In the genomic region with DNA sequence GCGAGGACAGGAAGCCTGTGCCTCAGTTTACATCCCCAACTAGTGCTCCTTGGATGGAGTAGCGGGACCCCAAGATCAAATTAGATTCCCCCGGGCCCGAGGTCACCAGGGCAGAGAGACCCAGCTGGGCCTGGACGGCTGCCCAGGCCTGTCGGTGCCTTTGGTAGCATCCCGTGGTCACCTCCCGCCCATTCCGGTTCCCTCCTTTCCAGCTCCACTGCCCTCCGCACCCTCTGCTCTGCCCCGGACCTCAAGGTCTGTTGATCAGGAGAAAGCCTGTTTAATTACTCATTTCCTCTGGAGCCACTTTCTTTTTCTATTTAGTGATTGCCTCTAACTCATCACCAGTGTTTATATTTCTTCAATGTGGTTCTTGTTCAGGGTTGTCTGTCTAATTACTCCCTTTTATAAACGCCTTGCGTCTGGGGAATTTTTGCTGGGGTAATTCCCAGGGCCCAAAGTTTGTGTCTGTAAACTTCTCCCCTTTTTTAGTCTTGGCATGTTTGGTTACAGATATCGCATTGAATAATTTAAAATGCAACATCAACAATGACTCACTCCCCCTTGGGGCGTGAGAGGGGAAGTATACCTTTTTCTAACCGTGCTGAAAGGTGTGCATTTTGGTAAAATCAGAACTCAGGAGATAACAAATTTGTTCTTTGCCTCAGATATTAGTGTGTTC, we compare ENCODE assay signal across 8 cellular contexts. TPM values are rescaled to one million over a fixed set of nuclear protein-coding genes. Genes with fewer than 3 reads are reported as not detected.
DNase-seq lines count a peak whose midpoint lies in the region; ATAC-seq, FAIRE-seq and TF ChIP-seq lines count a peak whose summit lies in the region.

No MANE protein-coding gene starts in this region.

- in situ Hi-C loops in GM13976 (cut with MboI; ENCODE audit: low sequenced_read_pairs, unreplicated experiment) = no loop called here

- POLR2A ChIA-PET in activated CD8-positive, alpha-beta T cell treated with anti-CD3 and anti-CD28 coated beads for 36 hours (lab: Charles Lee) = interaction anchor here (0.9 to 4.3 kb wide), 3 partner anchors 42 to 91 kb away, joined by 3 to 62 read pairs (median 16); a partner anchor contains a TSS
- POLR2A ChIA-PET in endothelial cell of umbilical vein (lab: Charles Lee) = interaction anchor here (0.8 to 1.2 kb wide), 3 partner anchors 24 to 91 kb away, joined by 3 to 6 read pairs (median 5); a partner anchor contains a TSS

- peak; percentile 91 for FAIRE-seq in endothelial cell of umbilical vein (lab: Jason Lieb, UNC)

- no peaks in the 10 kb centered on the region for H3K9me2 ChIP-seq in Karpas-422 (replicated peaks; ENCODE audit: insufficient read depth, low read length)

- H3K4me1 ChIP-seq in Karpas-422 (ENCODE audit: low read length) (peaks cover 24% of the 10 kb centered on the region), endothelial cell of umbilical vein (ENCODE audit: control insufficient read depth, extremely low read depth, insufficient read depth, low read length) (peaks cover 19% of the 10 kb centered on the region), mucosa of stomach (ENCODE audit: control insufficient read depth, insufficient read depth, low read length) (peaks cover 19% of the 10 kb centered on the region), thymus (ENCODE audit: control insufficient read depth, insufficient read depth, low read length) (peaks cover 14% of the 10 kb centered on the region)

- dilution Hi-C loops in endothelial cell of umbilical vein (cut with MboI; ENCODE audit: extremely low pct_ligation_motif_present, low sequenced_read_pairs) = no loop called here

- TF ChIP-seq POLR2A in endothelial cell of umbilical vein (IDR thresholded peaks at IDR 0.05; ENCODE audit: low read depth, low read length) = peak; percentile 74

- TF ChIP-seq CTCF in GM13976 (IDR thresholded peaks at IDR 0.05; ENCODE audit: borderline replicate concordance, control extremely low read depth, extremely low read depth, insufficient read depth, missing control alignments) (peak; percentile 28), endothelial cell of umbilical vein (IDR thresholded peaks at IDR 0.05; ENCODE audit: extremely low read depth in 1 of 2, insufficient read depth in 1 of 2, low read depth in 1 of 2, low read length in 2 of 2) (no peak)
- TF ChIP-seq CTCF in activated CD8-positive, alpha-beta T cell treated with anti-CD3 and anti-CD28 coated beads for 36 hours (IDR thresholded peaks at IDR 0.05) = peak; percentile 15

- H3K27me3 ChIP-seq in Karpas-422 (ENCODE audit: low read length) (no peaks in the 10 kb centered on the region), endothelial cell of umbilical vein (ENCODE audit: control insufficient read depth in 2 of 2, insufficient read depth in 2 of 2, low read length in 2 of 2) (no peaks in the 10 kb centered on the region), mucosa of stomach (ENCODE audit: control insufficient read depth, insufficient read depth, low read length) (no peaks in the 10 kb centered on the region), thymus (ENCODE audit: control insufficient read depth, insufficient read depth) (no peaks in the 10 kb centered on the region)

- H3K9me1 ChIP-seq in endothelial cell of umbilical vein (replicated peaks; ENCODE audit: control insufficient read depth, extremely low read depth, insufficient read depth, low read length) = no peaks in the 10 kb centered on the region

- H3K9me3 ChIP-seq in Karpas-422 (ENCODE audit: low read length) = no peaks in the 10 kb centered on the region
- H3K9me3 ChIP-seq in endothelial cell of umbilical vein (replicated peaks; ENCODE audit: control insufficient read depth, insufficient read depth, low read length) = no peaks in the 10 kb centered on the region
- no peaks in the 10 kb centered on the region for H3K9me3 ChIP-seq in mucosa of stomach (ENCODE audit: control insufficient read depth, low read length)
- H3K9me3 ChIP-seq in thymus (ENCODE audit: control insufficient read depth) = no peaks in the 10 kb centered on the region

- H3K4me1 Mint-ChIP-seq in activated CD8-positive, alpha-beta T cell treated with anti-CD3 and anti-CD28 coated beads for 36 hours (ENCODE audit: low read depth) = peaks cover 39% of the 10 kb centered on the region

- H3K27ac ChIP-seq in Karpas-422 (ENCODE audit: low read length) (peak overlapping the region; percentile 25), endothelial cell of umbilical vein (ENCODE audit: insufficient read depth, low read depth, low read length) (peak overlapping the region; percentile 87), thymus (ENCODE audit: low read depth) (peak overlapping the region; percentile 83)

- no peaks in the 10 kb centered on the region for H3K27me3 Mint-ChIP-seq in activated CD8-positive, alpha-beta T cell treated with anti-CD3 and anti-CD28 coated beads for 36 hours

- peak overlapping the region; percentile 97 for H3K27ac Mint-ChIP-seq in activated CD8-positive, alpha-beta T cell treated with anti-CD3 and anti-CD28 coated beads for 36 hours

- peak overlapping the region; percentile 100 for H3K4me3 ChIP-seq in Karpas-422 (ENCODE audit: low read length)
- H3K4me3 ChIP-seq in endothelial cell of umbilical vein (replicated peaks in 1 of 3; ENCODE audit: insufficient read depth in 1 of 3, low read depth in 1 of 3, low read length in 3 of 3) = peak overlapping the region; percentile 69 to 76 (median 74)
- peak overlapping the region; percentile 95 for H3K4me3 ChIP-seq in mucosa of stomach (ENCODE audit: low read length)
- H3K4me3 ChIP-seq in thymus (ENCODE audit: low read length) = peak overlapping the region; percentile 61

- H3K4me3 Mint-ChIP-seq in activated CD8-positive, alpha-beta T cell treated with anti-CD3 and anti-CD28 coated beads for 36 hours = peak overlapping the region; percentile 89

- peak; percentile 85 for DNase-seq in A172 (ENCODE audit: low spot score)
- peak; percentile 44 for DNase-seq in GM13976 (ENCODE audit: low spot score)
- DNase-seq in Karpas-422 = peak; percentile 57
- peak; percentile 52 for DNase-seq in activated CD8-positive, alpha-beta T cell treated with anti-CD3 and anti-CD28 coated beads for 36 hours
- peak; percentile 80 for DNase-seq in endothelial cell of umbilical vein (ENCODE audit: low read depth, low spot score)
- DNase-seq in 8988T = no peak

- peaks cover 66% of the 10 kb centered on the region for H3K79me2 ChIP-seq in Karpas-422 (ENCODE audit: low read length)
- peaks cover 64% of the 10 kb centered on the region for H3K79me2 ChIP-seq in endothelial cell of umbilical vein (ENCODE audit: control insufficient read depth, insufficient read depth, low read length)

- no peak overlapping the region for H2AFZ ChIP-seq in Karpas-422 (ENCODE audit: low read length)
- no peak overlapping the region for H2AFZ ChIP-seq in endothelial cell of umbilical vein (ENCODE audit: low read depth, low read length)

- peaks cover 4% of the 10 kb centered on the region; the same call in 1 of the 2 replicates for H3K36me3 ChIP-seq in Karpas-422 (ENCODE audit: insufficient read depth, low read length)
- peaks cover 0 to 4% of the 10 kb centered on the region in 2 experiments for H3K36me3 ChIP-seq in endothelial cell of umbilical vein (ENCODE audit: control insufficient read depth in 2 of 2, extremely low read depth in 1 of 2, insufficient read depth in 2 of 2, low read length in 2 of 2)
- no peaks in the 10 kb centered on the region for H3K36me3 ChIP-seq in mucosa of stomach (ENCODE audit: control insufficient read depth, insufficient read depth, low read length)
- no peaks in the 10 kb centered on the region for H3K36me3 ChIP-seq in thymus (ENCODE audit: control insufficient read depth, insufficient read depth)

- BruUV-seq in endothelial cell of umbilical vein (replicated peaks; lab: Mats Ljungman, UMichigan) = TSS peak; percentile 64

- H3K9ac ChIP-seq in Karpas-422 (ENCODE audit: low read length) (peak overlapping the region; percentile 98), endothelial cell of umbilical vein (replicated peaks; ENCODE audit: extremely low read depth, insufficient read depth, low read length) (peak overlapping the region; percentile 69), mucosa of stomach (ENCODE audit: low read length) (peak overlapping the region; percentile 95)

- H3K36me3 Mint-ChIP-seq in activated CD8-positive, alpha-beta T cell treated with anti-CD3 and anti-CD28 coated beads for 36 hours (ENCODE audit: low read depth) = peaks cover 21% of the 10 kb centered on the region

- peak overlapping the region; percentile 94 for H3K4me2 ChIP-seq in Karpas-422 (ENCODE audit: low read depth, low read length, poor library complexity, severe bottlenecking)
- H3K4me2 ChIP-seq in endothelial cell of umbilical vein (ENCODE audit: insufficient read depth, low read length) = peak overlapping the region; percentile 86

- CTCF ChIA-PET in activated CD8-positive, alpha-beta T cell treated with anti-CD3 and anti-CD28 coated beads for 36 hours (lab: Charles Lee) = interaction anchor here (1.0 to 2.4 kb wide), 2 partner anchors 42 to 69 kb away, joined by 3 to 15 read pairs; no protein-coding TSS in a partner anchor
- CTCF ChIA-PET in endothelial cell of umbilical vein (lab: Charles Lee) = interaction anchor here (0.7 to 2.9 kb wide), 3 partner anchors 42 to 62 kb away, joined by 3 to 9 read pairs (median 4); no protein-coding TSS in a partner anchor

- no peaks in the 10 kb centered on the region for H3K9me3 Mint-ChIP-seq in activated CD8-positive, alpha-beta T cell treated with anti-CD3 and anti-CD28 coated beads for 36 hours

- peaks cover 19% of the 10 kb centered on the region; the same call in 1 of the 2 replicates for H4K20me1 ChIP-seq in Karpas-422 (ENCODE audit: insufficient read depth, low read depth, low read length)
- H4K20me1 ChIP-seq in endothelial cell of umbilical vein (replicated peaks; ENCODE audit: control insufficient read depth, extremely low read depth, insufficient read depth, low read length) = no peaks in the 10 kb centered on the region

- peak; percentile 48 for ATAC-seq in activated CD8-positive, alpha-beta T cell treated with anti-CD3 and anti-CD28 coated beads for 36 hours

- WGBS in thymus = 9% methylated on average over 16 of the region's 16 CpGs

- intact Hi-C loops in activated CD8-positive, alpha-beta T cell treated with anti-CD3 and anti-CD28 coated beads for 36 hours (cut with micrococcal nuclease) = loop anchor here (2.0 to 5.0 kb wide), 2 partner anchors 43 to 63 kb away; no protein-coding TSS in a partner anchor
- intact Hi-C loops in endothelial cell of umbilical vein (cut with micrococcal nuclease) = loop anchor here (1.0 kb wide), 5 partner anchors 22 to 71 kb away; no protein-coding TSS in a partner anchor

RNA-seq across cellular contexts. Expression of a gene that starts 1.9 kb away (rescaled TPM):
- 8.3 and 16.6 TPM in 2 replicates for total RNA-seq in A172 (2014; rRNA removed; shearing (Covaris generic))
- total RNA-seq in Karpas-422 (2014; rRNA removed; shearing (Covaris generic); ENCODE audit: low replicate concordance) = 20.3 and 23.8 TPM in 2 replicates
- total RNA-seq in activated CD8-positive, alpha-beta T cell treated with anti-CD3 and anti-CD28 coated beads for 36 hours = 10 to 100 TPM; 38.5 to 39.6 TPM
- 47.0 and 52.1 TPM in 2 replicates for total RNA-seq in endothelial cell of umbilical vein
- polyA plus RNA-seq in endothelial cell of umbilical vein (8.0 and 9.2 TPM in 2 replicates), thymus (7.6 TPM)
- 7.1 and 8.0 TPM in 2 replicates for polyA plus RNA-seq in endothelial cell of umbilical vein (2011; cell fraction: cytosol; rRNA removed)
- polyA plus RNA-seq in endothelial cell of umbilical vein (2011; cell fraction: nucleus; rRNA removed) = 26.1 and 27.8 TPM in 2 replicates
- polyA plus RNA-seq in endothelial cell of umbilical vein (2012) = 7.3 and 7.5 TPM in 2 replicates
- polyA minus RNA-seq in endothelial cell of umbilical vein = 21.5 and 25.5 TPM in 2 replicates
- 25.8 TPM for polyA minus RNA-seq in endothelial cell of umbilical vein (2011; cell fraction: cytosol; rRNA and poly(A)+ RNA removed)
- polyA minus RNA-seq in endothelial cell of umbilical vein (2011; cell fraction: nucleus; rRNA and poly(A)+ RNA removed) = 22.0 and 36.5 TPM in 2 replicates

Comparison
In these comparisons a context has a peak if more than half of its experiments do, and no peak if none do; other contexts are left out.
1. CTCF ChIP-seq: peak in GM13976 (single experiment) and activated CD8-positive, alpha-beta T cell treated with anti-CD3 and anti-CD28 coated beads for 36 hours (single experiment); none in endothelial cell of umbilical vein (0 of 2).
2. H3K27ac ChIP-seq: peak in every context shown above with its lines; median percentile 87 in endothelial cell of umbilical vein; 83 in thymus; 25 in Karpas-422.
3. Peak in every context shown above with its lines, with median percentiles within 50 percentile points of each other: H3K4me3 ChIP-seq and H3K9ac ChIP-seq.